Comparison of ENCODE assay signal across 29 cellular contexts in genomic region chr7:101502466-101503098, GRCh38.
"Had no signal": no experiment of that assay in that cellular context is flagged by ENCODE, and none has a peak within 500 bp of the region (broad histone marks: within the 10 kb centered on the region; RNA-seq: fewer than 3 reads in every experiment).

No MANE protein-coding gene starts in this region.

- H3K27ac ChIP-seq: body of pancreas, gastrocnemius medialis, left ventricle myocardium inferior, neutrophil, ovary, right lobe of liver, stomach, tibial artery, upper lobe of right lung, WERI-Rb-1 had no signal

- H3K9me3 Mint-ChIP-seq: activated CD4-positive, alpha-beta memory T cell treated with anti-CD3 and anti-CD28 coated beads, Interleukin-2, amount 10 ng/mL, durations not matched to agents 7 days and 5 days; activated CD4-positive, alpha-beta T cell treated with anti-CD3 and anti-CD28 coated beads, Interleukin-2, amount 10 ng/mL, durations not matched to agents 7 days and 5 days; activated T-cell treated with anti-CD3 and anti-CD28 coated beads, Interleukin-2, amount 50 U/mL, for 24 hours; natural killer cell treated with Interleukin-12 subunit alpha and Interleukin-12 subunit beta and Interleukin-15 and Interleukin-18, amount 100 ng/mL, for 72 hours had no signal

- H3K27ac Mint-ChIP-seq: activated CD4-positive, alpha-beta memory T cell treated with anti-CD3 and anti-CD28 coated beads, Interleukin-2, amount 10 ng/mL, durations not matched to agents 7 days and 5 days; activated CD4-positive, alpha-beta T cell treated with anti-CD3 and anti-CD28 coated beads, Interleukin-2, amount 10 ng/mL, durations not matched to agents 7 days and 5 days; activated T-cell treated with anti-CD3 and anti-CD28 coated beads, Interleukin-2, amount 50 U/mL, for 24 hours; T-helper 17 cell had no signal

- H3K36me3 Mint-ChIP-seq: natural killer cell treated with Interleukin-12 subunit alpha and Interleukin-12 subunit beta and Interleukin-15 and Interleukin-18, amount 100 ng/mL, for 72 hours had no signal

- ATAC-seq: body of pancreas, gastrocnemius medialis, mucosa of descending colon, T-helper 17 cell, upper lobe of right lung had no signal

- H3K4me1 ChIP-seq: body of pancreas, gastrocnemius medialis, left ventricle myocardium inferior, right lobe of liver, stomach, tibial artery, upper lobe of right lung had no signal

- H3K27me3 ChIP-seq: body of pancreas, ovary, right lobe of liver, upper lobe of right lung had no signal

- H3K4me3 Mint-ChIP-seq: activated CD4-positive, alpha-beta memory T cell treated with anti-CD3 and anti-CD28 coated beads, Interleukin-2, amount 10 ng/mL, durations not matched to agents 7 days and 5 days; activated CD4-positive, alpha-beta T cell treated with anti-CD3 and anti-CD28 coated beads, Interleukin-2, amount 10 ng/mL, durations not matched to agents 7 days and 5 days; activated T-cell treated with anti-CD3 and anti-CD28 coated beads, Interleukin-2, amount 50 U/mL, for 24 hours; natural killer cell treated with Interleukin-12 subunit alpha and Interleukin-12 subunit beta and Interleukin-15 and Interleukin-18, amount 100 ng/mL, for 72 hours; T-helper 17 cell had no signal

- DNase-seq: activated CD4-positive, alpha-beta memory T cell treated with anti-CD3 and anti-CD28 coated beads, Interleukin-2, amount 10 ng/mL, durations not matched to agents 7 days and 5 days; activated CD4-positive, alpha-beta T cell treated with anti-CD3 and anti-CD28 coated beads for 1 hour; activated CD4-positive, alpha-beta T cell treated with anti-CD3 and anti-CD28 coated beads, Interleukin-2, amount 10 ng/mL, durations not matched to agents 7 days and 5 days; activated CD8-positive, alpha-beta memory T cell treated with anti-CD3 and anti-CD28 coated beads, Interleukin-2, amount 50 U/mL, for 48 hours; activated gamma-delta T cell; activated naive CD4-positive, alpha-beta T cell treated with anti-CD3 and anti-CD28 coated beads, Interleukin-2, amount 50 U/mL, for 16 hours; activated T-cell treated with anti-CD3 and anti-CD28 coated beads, Interleukin-2, amount 50 U/mL, for 24 hours; anterior cingulate cortex; body of pancreas; dermis blood vessel endothelial cell; effector CD4-positive, alpha-beta T cell; gastrocnemius medialis; glutamatergic neuron; islet precursor cell; left ventricle myocardium inferior; mesendoderm; ovary; stimulated activated CD4-positive, alpha-beta T cell treated with anti-CD3 and anti-CD28 coated beads, Interleukin-4, amount 100 ng/mL, for 1 hour; stomach; T-helper 17 cell; T1000; tibial artery; upper lobe of right lung; WERI-Rb-1 had no signal

- H3K36me3 ChIP-seq: gastrocnemius medialis, left ventricle myocardium inferior, neutrophil, ovary, right lobe of liver, stomach, tibial artery, upper lobe of right lung, WERI-Rb-1 had no signal

- H3K9me3 ChIP-seq: body of pancreas, gastrocnemius medialis, left ventricle myocardium inferior, mucosa of descending colon, neutrophil, ovary, right lobe of liver, stomach, tibial artery, upper lobe of right lung had no signal

- H3K4me3 ChIP-seq: body of pancreas, gastrocnemius medialis, left ventricle myocardium inferior, lung, mucosa of descending colon, ovary, right lobe of liver, stomach, tibial artery, upper lobe of right lung had no signal
